In genomic region chr1:154186177-154186576, GRCh38 we compare ENCODE assay signal across 8 cellular contexts. TPM values are rescaled to one million over a fixed set of nuclear protein-coding genes. Genes with fewer than 3 reads are reported as not detected.
DNase-seq lines count a peak whose midpoint lies in the region; ATAC-seq and TF ChIP-seq lines count a peak whose summit lies in the region.

No MANE protein-coding gene starts in this region.

- H3K27ac ChIP-seq in left lung (no peak overlapping the region), ovary (no peak overlapping the region)

- H3K4me1 ChIP-seq in left lung (peaks cover 5 to 17% of the 10 kb centered on the region in 2 donors), ovary (ENCODE audit: insufficient read depth) (peaks cover 4% of the 10 kb centered on the region)

- peaks cover 8% of the 10 kb centered on the region for H3K27me3 Mint-ChIP-seq in T-helper 2 cell treated with Interferon-gamma antibody and Interleukin-4, amounts not matched to agents 5 μg/mL and 100 μg/mL, for 36 hours (ENCODE audit: low read depth)

- H3K9me3 ChIP-seq in left lung (no peaks in the 10 kb centered on the region), ovary (no peaks in the 10 kb centered on the region)

- ATAC-seq in left lung (peak; percentile 27), HG03469 (IDR thresholded peaks at IDR 0.05; ENCODE audit: unreplicated experiment) (no peak)
- ATAC-seq in stimulated activated effector memory CD8-positive, alpha-beta T cell treated with anti-CD3 and anti-CD28 coated beads, Interleukin-12 subunit alpha, Interleukin-12 subunit beta, amount 100 ng/mL, for 72 hours, result no peak

- no peak overlapping the region for H3K4me3 Mint-ChIP-seq in T-helper 2 cell treated with Interferon-gamma antibody and Interleukin-4, amounts not matched to agents 5 μg/mL and 100 μg/mL, for 36 hours
- no peak overlapping the region for H3K4me3 Mint-ChIP-seq in stimulated activated effector memory CD8-positive, alpha-beta T cell treated with anti-CD3 and anti-CD28 coated beads, Interleukin-12 subunit alpha, Interleukin-12 subunit beta, amount 100 ng/mL, for 72 hours

- H3K4me1 Mint-ChIP-seq in T-helper 2 cell treated with Interferon-gamma antibody and Interleukin-4, amounts not matched to agents 5 μg/mL and 100 μg/mL, for 36 hours (ENCODE audit: low read depth), result peaks cover 22% of the 10 kb centered on the region
- H3K4me1 Mint-ChIP-seq in stimulated activated effector memory CD8-positive, alpha-beta T cell treated with anti-CD3 and anti-CD28 coated beads, Interleukin-12 subunit alpha, Interleukin-12 subunit beta, amount 100 ng/mL, for 72 hours, result peaks cover 22% of the 10 kb centered on the region

- DNase-seq in GM06990 (ENCODE audit: extremely low read depth, insufficient read length) (no peak), NCI-H1105 treated with DMSO at 0.1 percent for 48 hours (lab: John Stamatoyannopoulos, UW) (peak; percentile 50), astrocyte of the hippocampus (ENCODE audit: low read depth, low spot score) (peak; percentile 40), left lung (peak in 1 of 2 donors; percentile 49), ovary (no peak)
- peak; percentile 64 for DNase-seq in T-helper 2 cell treated with Interferon-gamma antibody and Interleukin-4, amounts not matched to agents 5 μg/mL and 100 μg/mL, for 36 hours (ENCODE audit: low spot score)
- peak; percentile 55 to 82 for DNase-seq in stimulated activated effector memory CD8-positive, alpha-beta T cell treated with anti-CD3 and anti-CD28 coated beads, Interleukin-12 subunit alpha, Interleukin-12 subunit beta, amount 100 ng/mL, for 72 hours (ENCODE audit: low spot score in 2 of 2)

- TF ChIP-seq CTCF in GM06990 (IDR thresholded peaks at IDR 0.05; ENCODE audit: insufficient read depth, low read length, poor library complexity, severe bottlenecking) (peak; percentile 67), left lung (IDR thresholded peaks at IDR 0.05) (peak; percentile 38 to 63), ovary (IDR thresholded peaks at IDR 0.05) (no peak)

- peaks cover 17% of the 10 kb centered on the region for H3K36me3 Mint-ChIP-seq in T-helper 2 cell treated with Interferon-gamma antibody and Interleukin-4, amounts not matched to agents 5 μg/mL and 100 μg/mL, for 36 hours (ENCODE audit: low read depth)
- H3K36me3 Mint-ChIP-seq in stimulated activated effector memory CD8-positive, alpha-beta T cell treated with anti-CD3 and anti-CD28 coated beads, Interleukin-12 subunit alpha, Interleukin-12 subunit beta, amount 100 ng/mL, for 72 hours, result peaks cover 24% of the 10 kb centered on the region

- no peaks in the 10 kb centered on the region for H3K9me3 Mint-ChIP-seq in T-helper 2 cell treated with Interferon-gamma antibody and Interleukin-4, amounts not matched to agents 5 μg/mL and 100 μg/mL, for 36 hours
- no peaks in the 10 kb centered on the region for H3K9me3 Mint-ChIP-seq in stimulated activated effector memory CD8-positive, alpha-beta T cell treated with anti-CD3 and anti-CD28 coated beads, Interleukin-12 subunit alpha, Interleukin-12 subunit beta, amount 100 ng/mL, for 72 hours

- WGBS in ovary, 3 donors, result 33 to 50% (median 35%) methylated on average over 1 of the region's 1 CpG

- no peak for TF ChIP-seq EP300 in ovary (IDR thresholded peaks at IDR 0.05)

- no peak overlapping the region for H3K27ac Mint-ChIP-seq in T-helper 2 cell treated with Interferon-gamma antibody and Interleukin-4, amounts not matched to agents 5 μg/mL and 100 μg/mL, for 36 hours
- H3K27ac Mint-ChIP-seq in stimulated activated effector memory CD8-positive, alpha-beta T cell treated with anti-CD3 and anti-CD28 coated beads, Interleukin-12 subunit alpha, Interleukin-12 subunit beta, amount 100 ng/mL, for 72 hours, result no peak overlapping the region

- H3K4me3 ChIP-seq in GM06990 (replicated peaks; ENCODE audit: low read depth, low read length) (no peak overlapping the region), left lung (no peak overlapping the region), ovary (no peak overlapping the region)

- H3K27me3 ChIP-seq in GM06990 (replicated peaks; ENCODE audit: control insufficient read depth, insufficient read depth, low read length) (no peaks in the 10 kb centered on the region), left lung (no peaks in the 10 kb centered on the region), ovary (no peaks in the 10 kb centered on the region)

- intact Hi-C loops in left lung (cut with DNase I) (no loop called here), ovary (cut with DNase I) (no loop called here)

- no peak for TF ChIP-seq POLR2A in ovary (IDR thresholded peaks at IDR 0.05)

- H3K36me3 ChIP-seq in GM06990 (ENCODE audit: control insufficient read depth, insufficient read depth, low read length) (no peaks in the 10 kb centered on the region), left lung (no peaks in the 10 kb centered on the region), ovary (no peaks in the 10 kb centered on the region)

RNA-seq across cellular contexts. Expression of gene TPM3, which starts 5.7 kb away (rescaled TPM):
- total RNA-seq in left lung (100 to 1,000 TPM; 318 to 406 TPM), ovary (100 to 1,000 TPM in 4 of 7 donors, 10 to 100 TPM in 3; 83.8 to 146 (median 120) TPM)
- 100 to 1,000 TPM in 1 of 2 donors, 10 to 100 TPM in 1; 78.0 to 316 TPM for polyA plus RNA-seq in ovary

RNA-seq across cellular contexts. Expression of gene CFAP141, which starts 20.0 kb away (rescaled TPM):
- not detected for total RNA-seq in left lung
- 1 to 10 TPM in 1 of 7 donors, not detected in 6; 2.4 TPM for total RNA-seq in ovary
- not detected for polyA plus RNA-seq in ovary

RNA-seq across cellular contexts. Expression of gene NUP210L, which starts 31.3 kb away (rescaled TPM):
- total RNA-seq in left lung (under 1 TPM; 0.16 to 0.26 TPM), ovary (under 1 TPM in 2 of 7 donors, not detected in 5; 0.07 to 0.10 TPM)
- polyA plus RNA-seq in ovary, result not detected

RNA-seq across cellular contexts. Expression of gene UBAP2L, which starts 34.6 kb away (rescaled TPM):
- total RNA-seq in left lung (100 to 1,000 TPM; 131 to 144 TPM), ovary (100 to 1,000 TPM in 5 of 7 donors, 10 to 100 TPM in 2; 45.5 to 161 (median 133) TPM)
- 100 to 1,000 TPM in 1 of 2 donors, 10 to 100 TPM in 1; 76.4 to 172 TPM for polyA plus RNA-seq in ovary

Comparison
In these comparisons a context has a peak if more than half of its experiments do, and no peak if none do; other contexts are left out.
1. DNase-seq: peak in NCI-H1105 treated with DMSO at 0.1 percent for 48 hours (single experiment), T-helper 2 cell treated with Interferon-gamma antibody and Interleukin-4, amounts not matched to agents 5 μg/mL and 100 μg/mL, for 36 hours (single experiment), astrocyte of the hippocampus (single experiment) and stimulated activated effector memory CD8-positive, alpha-beta T cell treated with anti-CD3 and anti-CD28 coated beads, Interleukin-12 subunit alpha, Interleukin-12 subunit beta, amount 100 ng/mL, for 72 hours (2 of 2); none in GM06990 (single experiment) and ovary (0 of 5).
2. CTCF ChIP-seq: peak in GM06990 (single experiment) and left lung (2 of 2); none in ovary (0 of 3).